7 cellular contexts compared by ENCODE assay signal in genomic region chr3:185982632-185983031, GRCh38.
"Had no signal": no experiment of that assay in that cellular context is flagged by ENCODE, and none has a peak within 500 bp of the region (broad histone marks: within the 10 kb centered on the region; RNA-seq: fewer than 3 reads in every experiment).

No MANE protein-coding gene starts in this region.

- H3K4me3 Mint-ChIP-seq: HFFc6, IgD-negative memory B cell had no signal

- H3K9me3 ChIP-seq: HAP-1 had no signal

- H3K27ac Mint-ChIP-seq: HFFc6, IgD-negative memory B cell had no signal

- H3K4me3 ChIP-seq: GM23248, HAP-1 had no signal

- H3K27ac ChIP-seq: GM23248, HL-60 had no signal

- DNase-seq: GM23248, GOT3, H7, HFFc6 had no signal

- H3K9me3 Mint-ChIP-seq: HFFc6, IgD-negative memory B cell had no signal

- H3K36me3 ChIP-seq: HAP-1 had no signal

- H3K4me1 ChIP-seq: HAP-1 had no signal
